In genomic region chr4:176193126-176193525, GRCh38 we compare ENCODE assay signal across 18 cellular contexts. TPM values are rescaled to one million over a fixed set of nuclear protein-coding genes. Genes with fewer than 3 reads are reported as not detected.
DNase-seq lines count a peak whose midpoint lies in the region; ATAC-seq and TF ChIP-seq lines count a peak whose summit lies in the region.
"Had no signal": no experiment of that assay in that cellular context is flagged by ENCODE, and none has a peak within 500 bp of the region (broad histone marks: within the 10 kb centered on the region; RNA-seq: fewer than 3 reads in every experiment).

No MANE protein-coding gene starts in this region.

- no peaks in the 10 kb centered on the region for H3K27me3 ChIP-seq in smooth muscle cell (ENCODE audit: low read depth)
- H3K27me3 ChIP-seq: hepatocyte had no signal

- TF ChIP-seq CTCF in foreskin fibroblast (IDR thresholded peaks at IDR 0.05; ENCODE audit: low read depth, low read length) = no peak
- TF ChIP-seq CTCF in smooth muscle cell (IDR thresholded peaks at IDR 0.05; ENCODE audit: borderline replicate concordance, insufficient read depth, poor library complexity, severe bottlenecking) = no peak

- H3K4me2 ChIP-seq in smooth muscle cell = no peak overlapping the region
- H3K4me2 ChIP-seq: hepatocyte had no signal

- DNase-seq in activated T-cell treated with anti-CD3 and anti-CD28 coated beads, Interleukin-2, amount 50 U/mL, for 24 hours = no peak
- DNase-seq in activated T-cell treated with anti-CD3 and anti-CD28 coated beads, Interleukin-2, amount 50 U/mL, for 4 hours = no peak
- peak; percentile 42 for DNase-seq in amniotic epithelial cell (ENCODE audit: low read depth)
- DNase-seq in foreskin fibroblast = peak; percentile 54 to 73
- no peak for DNase-seq in smooth muscle cell (lab: John Stamatoyannopoulos, UW; ENCODE audit: unreplicated experiment)
- DNase-seq in NCI-H2081 treated with DMSO at 0.1 percent for 48 hours (lab: John Stamatoyannopoulos, UW) = no peak
- no peak for DNase-seq in GM19240 (ENCODE audit: insufficient read length, low spot score)
- DNase-seq: 8988T; activated gamma-delta T cell; CD4-positive, CD25-positive, alpha-beta regulatory T cell; NCI-H345; substantia nigra; SW 1271 had no signal

- WGBS in smooth muscle cell (ENCODE audit: low lambda C conversion rate) = 69% methylated on average over 4 of the region's 4 CpGs

- no peak overlapping the region for H3K9ac ChIP-seq in smooth muscle cell (ENCODE audit: low read depth)
- H3K9ac ChIP-seq: parathyroid adenoma had no signal

- no peaks in the 10 kb centered on the region for H3K9me3 ChIP-seq in smooth muscle cell (replicated peaks; ENCODE audit: low read depth)

- peaks cover 39% of the 10 kb centered on the region for H3K4me1 Mint-ChIP-seq in activated T-cell treated with anti-CD3 and anti-CD28 coated beads, Interleukin-2, amount 50 U/mL, for 24 hours (ENCODE audit: low read depth)
- peaks cover 28% of the 10 kb centered on the region for H3K4me1 Mint-ChIP-seq in activated T-cell treated with anti-CD3 and anti-CD28 coated beads, Interleukin-2, amount 50 U/mL, for 4 hours (ENCODE audit: low read depth)

- peak overlapping the region; percentile 37 for H3K27ac Mint-ChIP-seq in activated T-cell treated with anti-CD3 and anti-CD28 coated beads, Interleukin-2, amount 50 U/mL, for 24 hours
- H3K27ac Mint-ChIP-seq: CD4-positive, CD25-positive, alpha-beta regulatory T cell had no signal

- H3K9me3 Mint-ChIP-seq in activated T-cell treated with anti-CD3 and anti-CD28 coated beads, Interleukin-2, amount 50 U/mL, for 24 hours = peaks cover 3% of the 10 kb centered on the region
- H3K9me3 Mint-ChIP-seq in activated T-cell treated with anti-CD3 and anti-CD28 coated beads, Interleukin-2, amount 50 U/mL, for 4 hours = peaks cover 4% of the 10 kb centered on the region
- H3K9me3 Mint-ChIP-seq: CD4-positive, CD25-positive, alpha-beta regulatory T cell had no signal

- no peaks in the 10 kb centered on the region for H3F3A ChIP-seq in smooth muscle cell (ENCODE audit: low read depth)

- peaks cover 54% of the 10 kb centered on the region for H3K27me3 Mint-ChIP-seq in activated T-cell treated with anti-CD3 and anti-CD28 coated beads, Interleukin-2, amount 50 U/mL, for 24 hours
- H3K27me3 Mint-ChIP-seq in activated T-cell treated with anti-CD3 and anti-CD28 coated beads, Interleukin-2, amount 50 U/mL, for 4 hours (ENCODE audit: low read depth) = peaks cover 36% of the 10 kb centered on the region

- H3K36me3 ChIP-seq in smooth muscle cell (ENCODE audit: low read depth) = no peaks in the 10 kb centered on the region

- H2AFZ ChIP-seq in smooth muscle cell (ENCODE audit: low read depth) = peak overlapping the region; percentile 55
- H2AFZ ChIP-seq: hepatocyte, parathyroid adenoma had no signal

- no peak overlapping the region for H3K4me3 Mint-ChIP-seq in activated T-cell treated with anti-CD3 and anti-CD28 coated beads, Interleukin-2, amount 50 U/mL, for 24 hours
- no peak overlapping the region for H3K4me3 Mint-ChIP-seq in activated T-cell treated with anti-CD3 and anti-CD28 coated beads, Interleukin-2, amount 50 U/mL, for 4 hours

- H3K27ac ChIP-seq in smooth muscle cell (ENCODE audit: low read depth) = peak overlapping the region; percentile 67
- H3K27ac ChIP-seq: hepatocyte, parathyroid adenoma had no signal

- no peak overlapping the region for H3K4me3 ChIP-seq in foreskin fibroblast (ENCODE audit: low read depth in 1 of 2, low read length in 2 of 2)
- H3K4me3 ChIP-seq in smooth muscle cell = no peak overlapping the region
- H3K4me3 ChIP-seq: hepatocyte, K562 had no signal

- no peaks in the 10 kb centered on the region for H3K79me2 ChIP-seq in smooth muscle cell (ENCODE audit: low read depth)
- H3K79me2 ChIP-seq: hepatocyte, parathyroid adenoma had no signal

- H3K4me1 ChIP-seq in smooth muscle cell (ENCODE audit: low read depth) = no peaks in the 10 kb centered on the region
- H3K4me1 ChIP-seq: parathyroid adenoma had no signal

- no peak for ATAC-seq in activated T-cell treated with anti-CD3 and anti-CD28 coated beads, Interleukin-2, amount 50 U/mL, for 4 hours
- ATAC-seq in HG02884 (IDR thresholded peaks at IDR 0.05; ENCODE audit: unreplicated experiment) = no peak
- ATAC-seq: K562 had no signal

- no peaks in the 10 kb centered on the region for H3K36me3 Mint-ChIP-seq in activated T-cell treated with anti-CD3 and anti-CD28 coated beads, Interleukin-2, amount 50 U/mL, for 24 hours (ENCODE audit: low read depth)
- H3K36me3 Mint-ChIP-seq in activated T-cell treated with anti-CD3 and anti-CD28 coated beads, Interleukin-2, amount 50 U/mL, for 4 hours (ENCODE audit: insufficient read depth) = peaks cover 1% of the 10 kb centered on the region
- H3K36me3 Mint-ChIP-seq: CD4-positive, CD25-positive, alpha-beta regulatory T cell had no signal

- H4K20me1 ChIP-seq in smooth muscle cell (ENCODE audit: low read depth) = no peaks in the 10 kb centered on the region

RNA-seq across cellular contexts. Expression of gene SPATA4, which starts 2.3 kb away (rescaled TPM):
- not detected for total RNA-seq in activated T-cell treated with anti-CD3 and anti-CD28 coated beads, Interleukin-2, amount 50 U/mL, for 4 hours
- total RNA-seq in smooth muscle cell = 0.45 TPM in 1 of 2 replicates, not detected in the other
- 0.34 TPM in 1 of 2 replicates, not detected in the other for polyA plus RNA-seq in smooth muscle cell
- total RNA-seq: CD4-positive, CD25-positive, alpha-beta regulatory T cell; H4; hepatocyte; K562 had no signal
- polyA plus RNA-seq: CD4-positive, CD25-positive, alpha-beta regulatory T cell; hepatocyte; K562 had no signal

Comparison
In these comparisons a context has a peak if more than half of its experiments do, and no peak if none do; other contexts are left out.
1. DNase-seq: peak in amniotic epithelial cell (single experiment) and foreskin fibroblast (2 of 2); none in activated T-cell treated with anti-CD3 and anti-CD28 coated beads, Interleukin-2, amount 50 U/mL, for 24 hours (single experiment), activated T-cell treated with anti-CD3 and anti-CD28 coated beads, Interleukin-2, amount 50 U/mL, for 4 hours (single experiment), smooth muscle cell (single experiment), NCI-H2081 treated with DMSO at 0.1 percent for 48 hours (single experiment) and GM19240 (single experiment).